Comparison of ENCODE assay signal across 3 cellular contexts in genomic region chr6:125112934-125113333, GRCh38.
TF ChIP-seq lines count a peak whose summit lies in the region.

No MANE protein-coding gene starts in this region.

TF ChIP-seq in HCT116, 20 proteins besides CTCF, POLR2A, EP300 and RAD21:
- TF ChIP-seq ZFX (IDR thresholded peaks at IDR 0.05) (no peak), SRF (IDR thresholded peaks at IDR 0.05; ENCODE audit: low read depth) (no peak), EZH2phosphoT487 (IDR thresholded peaks at IDR 0.05; ENCODE audit: borderline replicate concordance) (no peak), ZNF274 (IDR thresholded peaks at IDR 0.05; ENCODE audit: low read depth, low read length) (no peak), SIN3A (IDR thresholded peaks at IDR 0.05; ENCODE audit: low read depth) (no peak), ATF3 (IDR thresholded peaks at IDR 0.05) (no peak), CBX3 (IDR thresholded peaks at IDR 0.05; ENCODE audit: low read depth) (no peak), CEBPB (IDR thresholded peaks at IDR 0.05; ENCODE audit: low read depth) (no peak), TCF7L2 (IDR thresholded peaks at IDR 0.05; ENCODE audit: borderline replicate concordance, extremely low read depth, insufficient read depth, insufficient read length) (no peak), EGR1 (IDR thresholded peaks at IDR 0.05; ENCODE audit: low read depth) (no peak), YY1 (IDR thresholded peaks at IDR 0.05; ENCODE audit: extremely low read depth, insufficient replicate concordance, low read depth, low read length) (no peak), SP1 (IDR thresholded peaks at IDR 0.05; ENCODE audit: low read depth) (no peak), EZH2 (IDR thresholded peaks at IDR 0.05) (no peak), ZBTB33 (IDR thresholded peaks at IDR 0.05; ENCODE audit: extremely low read depth, insufficient replicate concordance, low read length) (no peak), ELF1 (IDR thresholded peaks at IDR 0.05; ENCODE audit: borderline replicate concordance, low read depth) (no peak)
- TF ChIP-seq, protein P1, sequence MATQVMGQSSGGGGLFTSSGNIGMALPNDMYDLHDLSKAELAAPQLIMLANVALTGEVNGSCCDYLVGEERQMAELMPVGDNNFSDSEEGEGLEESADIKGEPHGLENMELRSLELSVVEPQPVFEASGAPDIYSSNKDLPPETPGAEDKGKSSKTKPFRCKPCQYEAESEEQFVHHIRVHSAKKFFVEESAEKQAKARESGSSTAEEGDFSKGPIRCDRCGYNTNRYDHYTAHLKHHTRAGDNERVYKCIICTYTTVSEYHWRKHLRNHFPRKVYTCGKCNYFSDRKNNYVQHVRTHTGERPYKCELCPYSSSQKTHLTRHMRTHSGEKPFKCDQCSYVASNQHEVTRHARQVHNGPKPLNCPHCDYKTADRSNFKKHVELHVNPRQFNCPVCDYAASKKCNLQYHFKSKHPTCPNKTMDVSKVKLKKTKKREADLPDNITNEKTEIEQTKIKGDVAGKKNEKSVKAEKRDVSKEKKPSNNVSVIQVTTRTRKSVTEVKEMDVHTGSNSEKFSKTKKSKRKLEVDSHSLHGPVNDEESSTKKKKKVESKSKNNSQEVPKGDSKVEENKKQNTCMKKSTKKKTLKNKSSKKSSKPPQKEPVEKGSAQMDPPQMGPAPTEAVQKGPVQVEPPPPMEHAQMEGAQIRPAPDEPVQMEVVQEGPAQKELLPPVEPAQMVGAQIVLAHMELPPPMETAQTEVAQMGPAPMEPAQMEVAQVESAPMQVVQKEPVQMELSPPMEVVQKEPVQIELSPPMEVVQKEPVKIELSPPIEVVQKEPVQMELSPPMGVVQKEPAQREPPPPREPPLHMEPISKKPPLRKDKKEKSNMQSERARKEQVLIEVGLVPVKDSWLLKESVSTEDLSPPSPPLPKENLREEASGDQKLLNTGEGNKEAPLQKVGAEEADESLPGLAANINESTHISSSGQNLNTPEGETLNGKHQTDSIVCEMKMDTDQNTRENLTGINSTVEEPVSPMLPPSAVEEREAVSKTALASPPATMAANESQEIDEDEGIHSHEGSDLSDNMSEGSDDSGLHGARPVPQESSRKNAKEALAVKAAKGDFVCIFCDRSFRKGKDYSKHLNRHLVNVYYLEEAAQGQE (IDR thresholded peaks at IDR 0.05; ENCODE audit: low read depth): no peak
TF ChIP-seq in HCT116: peak in this region for 0.

TF ChIP-seq in WTC11, 78 proteins besides CTCF, POLR2A, EP300 and RAD21:
- TF ChIP-seq PREB (CRISPR knock-in tag; IDR thresholded peaks at IDR 0.05; ENCODE audit: borderline replicate concordance): no peak
- TF ChIP-seq, protein P2, sequence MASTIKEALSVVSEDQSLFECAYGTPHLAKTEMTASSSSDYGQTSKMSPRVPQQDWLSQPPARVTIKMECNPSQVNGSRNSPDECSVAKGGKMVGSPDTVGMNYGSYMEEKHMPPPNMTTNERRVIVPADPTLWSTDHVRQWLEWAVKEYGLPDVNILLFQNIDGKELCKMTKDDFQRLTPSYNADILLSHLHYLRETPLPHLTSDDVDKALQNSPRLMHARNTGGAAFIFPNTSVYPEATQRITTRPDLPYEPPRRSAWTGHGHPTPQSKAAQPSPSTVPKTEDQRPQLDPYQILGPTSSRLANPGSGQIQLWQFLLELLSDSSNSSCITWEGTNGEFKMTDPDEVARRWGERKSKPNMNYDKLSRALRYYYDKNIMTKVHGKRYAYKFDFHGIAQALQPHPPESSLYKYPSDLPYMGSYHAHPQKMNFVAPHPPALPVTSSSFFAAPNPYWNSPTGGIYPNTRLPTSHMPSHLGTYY (CRISPR knock-in tag; IDR thresholded peaks at IDR 0.05): no peak

TF ChIP-seq in HepG2, 621 proteins besides CTCF, POLR2A, EP300 and RAD21:
- TF ChIP-seq ZBTB7A (CRISPR knock-in tag; IDR thresholded peaks at IDR 0.05) (no peak), TBX3 (IDR thresholded peaks at IDR 0.05; ENCODE audit: borderline replicate concordance) (no peak), ZNF235 (CRISPR knock-in tag; IDR thresholded peaks at IDR 0.05; ENCODE audit: borderline replicate concordance) (no peak), DR1 (CRISPR knock-in tag; IDR thresholded peaks at IDR 0.05) (no peak), XBP1 (CRISPR knock-in tag; IDR thresholded peaks at IDR 0.05) (no peak), GLMP (CRISPR knock-in tag; IDR thresholded peaks at IDR 0.05; ENCODE audit: borderline replicate concordance) (no peak), MYNN (CRISPR knock-in tag; IDR thresholded peaks at IDR 0.05; ENCODE audit: low read depth) (no peak)
TF ChIP-seq in HepG2: peak in this region for 0.
